ENCODE assay signal across 13 cellular contexts in genomic region chr3:172987268-172987667, GRCh38.
DNase-seq lines count a peak whose midpoint lies in the region; ATAC-seq and TF ChIP-seq lines count a peak whose summit lies in the region.
"Had no signal": no experiment of that assay in that cellular context is flagged by ENCODE, and none has a peak within 500 bp of the region (broad histone marks: within the 10 kb centered on the region; RNA-seq: fewer than 3 reads in every experiment).

No MANE protein-coding gene starts in this region.

- POLR2A ChIA-PET in AG04449 (lab: Yijun Ruan, JAX) (no interaction called here), PC-3 (lab: Charles Lee; ENCODE audit: unreplicated experiment) (no interaction called here)

- no TSS peak for BruUV-seq in PC-3 (replicated peaks; lab: Mats Ljungman, UMichigan)

- no peaks in the 10 kb centered on the region for H3K9me3 ChIP-seq in PC-3 (ENCODE audit: low read length)
- H3K9me3 ChIP-seq: psoas muscle had no signal

- DNase-seq in AG04449 (ENCODE audit: low read depth, low spot score) (no peak), GM20000 (ENCODE audit: low spot score) (no peak), PC-3 (peak; percentile 50), fibroblast of mammary gland (ENCODE audit: low read depth) (no peak), hepatic stellate cell (ENCODE audit: low spot score) (no peak), GM19238 (ENCODE audit: insufficient read length, low spot score) (no peak), Kasumi-1 (lab: John Stamatoyannopoulos, UW) (no peak)
- DNase-seq: activated T-cell treated with anti-CD3 and anti-CD28 coated beads, Interleukin-2, amount 50 U/mL, for 1 hour; DMS79 treated with DMSO at 0.1 percent for 48 hours; kidney; NCI-H1436 treated with DMSO at 0.1 percent for 48 hours; psoas muscle had no signal

- no peak overlapping the region for H3K27ac ChIP-seq in PC-3 (ENCODE audit: low read length)
- H3K27ac ChIP-seq: psoas muscle had no signal

- CTCF ChIA-PET in AG04449 (lab: Yijun Ruan, JAX): no interaction called here
- CTCF ChIA-PET in PC-3 (lab: Charles Lee): no interaction called here

- no peak overlapping the region for H3K9ac ChIP-seq in PC-3 (ENCODE audit: low read length)

- no peaks in the 10 kb centered on the region for H3F3A ChIP-seq in PC-3 (ENCODE audit: low read length, unreplicated experiment)

- H4K20me1 ChIP-seq in PC-3 (ENCODE audit: low read length): no peaks in the 10 kb centered on the region

- ATAC-seq in PC-3 (peak; percentile 53; the same call in 1 of the 2 replicates), esophagus mucosa (no peak)
- ATAC-seq: psoas muscle had no signal

- H3K27me3 ChIP-seq in PC-3 (ENCODE audit: low read length): peaks cover 14% of the 10 kb centered on the region; the same call in 1 of the 2 replicates

- H3K4me1 ChIP-seq in PC-3 (ENCODE audit: insufficient read depth, low read length): no peaks in the 10 kb centered on the region
- H3K4me1 ChIP-seq: psoas muscle had no signal

- intact Hi-C loops in PC-3 (cut with micrococcal nuclease): loop anchor here (5.0 to 10.0 kb wide), 2 partner anchors 60 to 152 kb away; no protein-coding TSS in a partner anchor

- H3K4me2 ChIP-seq in PC-3 (ENCODE audit: low read length): no peak overlapping the region

- TF ChIP-seq CTCF in AG04449 (IDR thresholded peaks at IDR 0.05; ENCODE audit: insufficient read depth, low read length, missing control alignments) (peak; percentile 2), GM20000 (IDR thresholded peaks at IDR 0.05; ENCODE audit: extremely low read depth, missing control alignments) (peak; percentile 15), PC-3 (conservative IDR thresholded peaks at IDR 0.05; ENCODE audit: low read depth, low read length) (peak; percentile 70), fibroblast of mammary gland (conservative IDR thresholded peaks at IDR 0.05; ENCODE audit: control insufficient read depth, insufficient read depth, low read depth, low read length) (peak; percentile 1)

- no peaks in the 10 kb centered on the region for H3K79me2 ChIP-seq in PC-3 (ENCODE audit: low read length)

- no peak overlapping the region for H2AFZ ChIP-seq in PC-3 (ENCODE audit: low read length)

- no peaks in the 10 kb centered on the region for H3K36me3 ChIP-seq in PC-3 (ENCODE audit: low read depth, low read length)

- no peak overlapping the region for H3K4me3 ChIP-seq in AG04449 (ENCODE audit: low read depth, low read length)
- no peak overlapping the region for H3K4me3 ChIP-seq in PC-3 (ENCODE audit: low read length)
- no peak overlapping the region for H3K4me3 ChIP-seq in fibroblast of mammary gland (ENCODE audit: control insufficient read depth, low read depth, low read length)
- H3K4me3 ChIP-seq: psoas muscle had no signal

- H3K9me2 ChIP-seq in PC-3 (replicated peaks; ENCODE audit: low read length): no peaks in the 10 kb centered on the region

Comparison
In these comparisons a context has a peak if more than half of its experiments do, and no peak if none do; other contexts are left out.
1. CTCF ChIP-seq: peak in every context shown above with its lines; median percentile 70 in PC-3; 15 in GM20000; 2 in AG04449; 1 in fibroblast of mammary gland.